In genomic region chr5:142141463-142141862, GRCh38 we compare ENCODE assay signal across 1 cellular context.
TF ChIP-seq lines count a peak whose summit lies in the region.

No MANE protein-coding gene starts in this region.

TF ChIP-seq in GM23338, 12 proteins besides CTCF, POLR2A, EP300 and RAD21 (continued from another document):
- TF ChIP-seq, protein P1, sequence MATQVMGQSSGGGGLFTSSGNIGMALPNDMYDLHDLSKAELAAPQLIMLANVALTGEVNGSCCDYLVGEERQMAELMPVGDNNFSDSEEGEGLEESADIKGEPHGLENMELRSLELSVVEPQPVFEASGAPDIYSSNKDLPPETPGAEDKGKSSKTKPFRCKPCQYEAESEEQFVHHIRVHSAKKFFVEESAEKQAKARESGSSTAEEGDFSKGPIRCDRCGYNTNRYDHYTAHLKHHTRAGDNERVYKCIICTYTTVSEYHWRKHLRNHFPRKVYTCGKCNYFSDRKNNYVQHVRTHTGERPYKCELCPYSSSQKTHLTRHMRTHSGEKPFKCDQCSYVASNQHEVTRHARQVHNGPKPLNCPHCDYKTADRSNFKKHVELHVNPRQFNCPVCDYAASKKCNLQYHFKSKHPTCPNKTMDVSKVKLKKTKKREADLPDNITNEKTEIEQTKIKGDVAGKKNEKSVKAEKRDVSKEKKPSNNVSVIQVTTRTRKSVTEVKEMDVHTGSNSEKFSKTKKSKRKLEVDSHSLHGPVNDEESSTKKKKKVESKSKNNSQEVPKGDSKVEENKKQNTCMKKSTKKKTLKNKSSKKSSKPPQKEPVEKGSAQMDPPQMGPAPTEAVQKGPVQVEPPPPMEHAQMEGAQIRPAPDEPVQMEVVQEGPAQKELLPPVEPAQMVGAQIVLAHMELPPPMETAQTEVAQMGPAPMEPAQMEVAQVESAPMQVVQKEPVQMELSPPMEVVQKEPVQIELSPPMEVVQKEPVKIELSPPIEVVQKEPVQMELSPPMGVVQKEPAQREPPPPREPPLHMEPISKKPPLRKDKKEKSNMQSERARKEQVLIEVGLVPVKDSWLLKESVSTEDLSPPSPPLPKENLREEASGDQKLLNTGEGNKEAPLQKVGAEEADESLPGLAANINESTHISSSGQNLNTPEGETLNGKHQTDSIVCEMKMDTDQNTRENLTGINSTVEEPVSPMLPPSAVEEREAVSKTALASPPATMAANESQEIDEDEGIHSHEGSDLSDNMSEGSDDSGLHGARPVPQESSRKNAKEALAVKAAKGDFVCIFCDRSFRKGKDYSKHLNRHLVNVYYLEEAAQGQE (IDR thresholded peaks at IDR 0.05; ENCODE audit: unreplicated experiment): no peak
- TF ChIP-seq STAT1 (IDR thresholded peaks at IDR 0.05; ENCODE audit: unreplicated experiment): no peak
- no peak for TF ChIP-seq ZNF462 (CRISPR knock-in tag; IDR thresholded peaks at IDR 0.05)
- TF ChIP-seq ZNF331 (CRISPR knock-in tag; IDR thresholded peaks at IDR 0.05; ENCODE audit: low read depth): no peak
- no peak for TF ChIP-seq EZH2phosphoT487 (IDR thresholded peaks at IDR 0.05; ENCODE audit: unreplicated experiment)
- TF ChIP-seq ZNF114 (CRISPR knock-in tag; IDR thresholded peaks at IDR 0.05): no peak
- TF ChIP-seq POLR2AphosphoS5 (IDR thresholded peaks at IDR 0.05; ENCODE audit: low read depth): no peak
TF ChIP-seq in GM23338: peak in this region for 0.
